ENCODE assay signal across 1 cellular context in genomic region chr6:38974389-38975133, GRCh38.
TF ChIP-seq lines count a peak whose summit lies in the region.

No MANE protein-coding gene starts in this region.

TF ChIP-seq in HEK293, 187 proteins besides CTCF, POLR2A, EP300 and RAD21 (continued from another document and continues in another):
- TF ChIP-seq ZNF626 (tag by site-specific recombination; IDR thresholded peaks at IDR 0.05) = no peak
- peak; percentile 96 for TF ChIP-seq PRDM4 (tag by site-specific recombination; IDR thresholded peaks at IDR 0.05)
- no peak for TF ChIP-seq ZNF548 (tag by site-specific recombination; IDR thresholded peaks at IDR 0.05)
- no peak for TF ChIP-seq ZBTB6 (tag by site-specific recombination; IDR thresholded peaks at IDR 0.05)
- TF ChIP-seq ZNF792 (tag by site-specific recombination; IDR thresholded peaks at IDR 0.05) = 0 out of 2 replicates have a peak, but pooled peaks have one; percentile 71
- TF ChIP-seq ZBTB26 (tag by site-specific recombination; optimal IDR thresholded peaks at IDR 0.05) = no peak
- no peak for TF ChIP-seq ZNF311 (tag by site-specific recombination; IDR thresholded peaks at IDR 0.05; ENCODE audit: borderline replicate concordance)
- TF ChIP-seq ZNF416 (tag by site-specific recombination; IDR thresholded peaks at IDR 0.05) = no peak
- TF ChIP-seq INSM2 (tag by site-specific recombination; IDR thresholded peaks at IDR 0.05) = peak; percentile 96
- peak; percentile 72 for TF ChIP-seq TSHZ1 (tag by site-specific recombination; IDR thresholded peaks at IDR 0.05; ENCODE audit: borderline replicate concordance)
- no peak for TF ChIP-seq ZFHX2 (tag by site-specific recombination; conservative IDR thresholded peaks at IDR 0.05)
- no peak for TF ChIP-seq ZNF768 (tag by site-specific recombination; IDR thresholded peaks at IDR 0.05)
- no peak for TF ChIP-seq YY1 (tag by site-specific recombination; IDR thresholded peaks at IDR 0.05)
- TF ChIP-seq TRIM28 (IDR thresholded peaks at IDR 0.05; ENCODE audit: borderline replicate concordance, low read length) = peak; percentile 78; the same call in 1 of the 2 replicates
- TF ChIP-seq ZNF521 (tag by site-specific recombination; IDR thresholded peaks at IDR 0.05) = no peak
- TF ChIP-seq ZNF18 (tag by site-specific recombination; IDR thresholded peaks at IDR 0.05) = peak; percentile 84
- TF ChIP-seq ZNF704 (tag by site-specific recombination; IDR thresholded peaks at IDR 0.05) = no peak
- peak; percentile 65 for TF ChIP-seq PATZ1 (tag by site-specific recombination; IDR thresholded peaks at IDR 0.05)
- TF ChIP-seq ZNF530 (tag by site-specific recombination; IDR thresholded peaks at IDR 0.05; ENCODE audit: low read depth) = no peak
- TF ChIP-seq ZNF670 (tag by site-specific recombination; IDR thresholded peaks at IDR 0.05; ENCODE audit: low read depth) = no peak
- no peak for TF ChIP-seq REST (tag by site-specific recombination; IDR thresholded peaks at IDR 0.05)
- peak; percentile 87 for TF ChIP-seq KLF10 (tag by site-specific recombination; IDR thresholded peaks at IDR 0.05)
- no peak for TF ChIP-seq ZNF777 (tag by site-specific recombination; IDR thresholded peaks at IDR 0.05; ENCODE audit: borderline replicate concordance)
- TF ChIP-seq ZNF561 (tag by site-specific recombination; IDR thresholded peaks at IDR 0.05; ENCODE audit: borderline replicate concordance) = peak; percentile 82
- no peak; the same call in 1 of the 2 replicates for TF ChIP-seq SCRT1 (tag by site-specific recombination; IDR thresholded peaks at IDR 0.05; ENCODE audit: borderline replicate concordance)
- TF ChIP-seq ZNF791 (tag by site-specific recombination; IDR thresholded peaks at IDR 0.05) = no peak
- 0 out of 2 replicates have a peak, but pooled peaks have one; percentile 26 for TF ChIP-seq ZNF660 (tag by site-specific recombination; IDR thresholded peaks at IDR 0.05)
- no peak for TF ChIP-seq ZNF280D (tag by site-specific recombination; IDR thresholded peaks at IDR 0.05)
- no peak for TF ChIP-seq ZNF473 (tag by site-specific recombination; IDR thresholded peaks at IDR 0.05)
- TF ChIP-seq ZNF211 (tag by site-specific recombination; IDR thresholded peaks at IDR 0.05; ENCODE audit: low read depth) = no peak
- peak; percentile 32; the same call in 1 of the 2 replicates for TF ChIP-seq ZNF362 (tag by site-specific recombination; IDR thresholded peaks at IDR 0.05)
